8 cellular contexts compared by ENCODE assay signal in the genomic region with DNA sequence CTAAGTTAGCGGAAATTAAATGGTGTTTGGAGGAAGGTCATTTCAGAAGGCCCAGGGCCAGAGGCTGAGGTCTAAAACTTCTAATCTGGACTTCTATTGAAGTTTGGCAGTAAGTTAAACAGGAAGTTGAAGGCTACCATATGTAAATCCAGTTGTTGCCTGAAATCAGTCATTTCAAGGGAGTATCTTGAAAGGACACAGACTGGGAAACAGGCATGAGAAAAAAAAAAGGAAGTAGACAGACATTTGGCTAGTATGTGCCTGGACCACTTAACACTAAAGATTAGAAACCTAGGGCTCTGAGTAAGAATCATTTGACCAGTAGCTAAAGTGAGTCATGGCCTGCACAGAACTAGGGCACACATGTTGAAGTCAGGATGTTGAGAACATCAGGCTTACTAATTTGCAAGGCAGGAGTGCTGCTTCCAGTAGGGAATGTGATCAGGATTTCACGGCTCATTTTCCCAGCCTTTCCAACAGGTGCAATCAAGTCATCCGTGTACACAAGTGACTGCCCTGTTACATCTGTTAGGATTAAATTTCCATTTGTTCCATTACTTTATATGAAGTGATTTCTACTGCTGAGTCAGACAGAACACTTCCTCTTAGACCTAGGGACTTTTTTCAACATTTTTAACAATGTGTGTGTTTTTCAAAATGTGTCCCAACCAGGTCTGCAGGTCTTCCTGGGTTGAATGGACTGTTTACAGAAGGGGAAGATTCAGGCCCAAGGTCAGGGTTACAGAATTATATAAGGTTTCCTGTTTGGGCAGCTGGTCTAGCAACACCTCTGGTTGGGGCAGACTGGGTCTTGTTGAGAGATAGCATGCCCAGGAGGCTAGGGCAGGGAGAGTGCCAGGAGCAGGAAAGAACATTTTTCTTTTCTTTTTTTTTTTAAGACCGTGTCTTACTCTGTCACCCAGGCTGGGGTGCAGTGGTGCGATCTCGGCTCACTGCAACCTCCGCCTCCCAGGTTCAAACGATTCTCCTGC.
DNase-seq lines count a peak whose midpoint lies in the region; ATAC-seq, FAIRE-seq and TF ChIP-seq lines count a peak whose summit lies in the region.

No MANE protein-coding gene starts in this region.

- peak overlapping the region; percentile 90 for H3K27ac ChIP-seq in GM12878 (ENCODE audit: control insufficient read depth, insufficient read depth)

- H4K20me1 ChIP-seq in GM12878 (ENCODE audit: control insufficient read depth, insufficient read depth): no peaks in the 10 kb centered on the region

- H3K4me3 ChIP-seq in GM12878 (peak overlapping the region; percentile 43; the same call in 1 of the 2 replicates), iPS-18c (ENCODE audit: insufficient read depth, low read depth, low read length) (peak overlapping the region; percentile 10; the same call in 1 of the 2 replicates), skeletal muscle satellite cell (ENCODE audit: low read length) (peak overlapping the region; percentile 77)

- peak; percentile 18 for FAIRE-seq in GM12878 (lab: Jason Lieb, UNC)

- H3K79me2 ChIP-seq in GM12878 (ENCODE audit: control insufficient read depth, insufficient read depth, low read length): no peaks in the 10 kb centered on the region

- in situ Hi-C loops in GM12878 (cut with MboI): loop anchor here (5.0 to 10.0 kb wide), 3 partner anchors 143 to 621 kb away; partner anchors contain the start of gene TGIF1

- POLR2A ChIA-PET in GM12878 (lab: Charles Lee): interaction anchor here (0.6 to 1.9 kb wide), 10 partner anchors 10 to 679 kb away, joined by 3 to 8 read pairs (median 4); no protein-coding TSS in a partner anchor

- intact Hi-C loops in GM12878 (cut with micrococcal nuclease; ENCODE audit: unreplicated experiment): loop anchor here (1.0 to 2.0 kb wide), 2 partner anchors 71 to 315 kb away; no protein-coding TSS in a partner anchor

- ATAC-seq in GM21515 (IDR thresholded peaks at IDR 0.05; ENCODE audit: unreplicated experiment) (peak; percentile 42), GM12878 (peak; percentile 79)

- SMC1A ChIA-PET in GM12878 (lab: Charles Lee; ENCODE audit: uncharacterized antibody, unreplicated experiment): interaction anchor here (0.6 to 5.4 kb wide), 30 partner anchors 8 to 390 kb away, joined by 3 to 59 read pairs (median 6); no protein-coding TSS in a partner anchor

- peak overlapping the region; percentile 57 for H2AFZ ChIP-seq in GM12878 (ENCODE audit: control insufficient read depth, low read depth, low read length)

- H3K4me2 ChIP-seq in GM12878 (ENCODE audit: control insufficient read depth, insufficient read depth): peak overlapping the region; percentile 58
- peak overlapping the region; percentile 93 for H3K4me2 ChIP-seq in skeletal muscle satellite cell (ENCODE audit: low read length)

- peak; percentile 91 for DNase-seq in EH (ENCODE audit: low read depth)
- peak; percentile 96 for DNase-seq in HT1080 (ENCODE audit: low read depth)
- DNase-seq in RKO (ENCODE audit: low spot score): peak; percentile 100
- peak; percentile 82 for DNase-seq in GM12878 (ENCODE audit: low read depth, low spot score)
- DNase-seq in stimulated activated CD8-positive, alpha-beta memory T cell treated with anti-CD3 and anti-CD28 coated beads, Interleukin-4, amount 100 ng/mL, for 48 hours: no peak

- H3K4me1 ChIP-seq in GM12878 (ENCODE audit: control insufficient read depth, insufficient read depth, low read length): peaks cover 37% of the 10 kb centered on the region
- peaks cover 45% of the 10 kb centered on the region for H3K4me1 ChIP-seq in skeletal muscle satellite cell (ENCODE audit: control insufficient read depth, insufficient read depth, low read length)

- RAD21 ChIA-PET in GM12878 (lab: Charles Lee; ENCODE audit: unreplicated experiment): interaction anchor here (0.7 to 5.5 kb wide), 19 partner anchors 8 to 400 kb away, joined by 3 to 56 read pairs (median 8); no protein-coding TSS in a partner anchor

- TF ChIP-seq EP300 in GM12878 (IDR thresholded peaks at IDR 0.05; ENCODE audit: borderline replicate concordance in 1 of 2, control insufficient read depth in 1 of 2, low read depth in 2 of 2, low read length in 2 of 2): peak; percentile 30; a peak in 2 of 4 replicates

- 0 out of 2 replicates have a peak, but pooled peaks have one; percentile 24 for TF ChIP-seq POLR2A in GM12878 (IDR thresholded peaks at IDR 0.05; ENCODE audit: low read depth, low read length)

- CTCF ChIA-PET in GM12878 (lab: Yijun Ruan, JAX): interaction anchor here (0.6 to 5.2 kb wide), 30 partner anchors 7 to 1463 kb away, joined by 3 to 96 read pairs (median 6); no protein-coding TSS in a partner anchor

- 36% methylated on average over 8 of the region's 8 CpGs for WGBS in GM12878 (ENCODE audit: insufficient coverage, insufficient replicate concordance, low lambda C conversion rate, missing lambda C conversion rate)

- H3K36me3 ChIP-seq in GM12878 (ENCODE audit: control insufficient read depth in 2 of 2, insufficient read depth in 2 of 2, low read length in 1 of 2) (no peaks in the 10 kb centered on the region), skeletal muscle satellite cell (ENCODE audit: insufficient read depth, low read length) (peaks cover 4% of the 10 kb centered on the region)

- BruUV-seq in GM12878 (replicated peaks; lab: Mats Ljungman, UMichigan): no TSS peak

- H3K9ac ChIP-seq in GM12878 (ENCODE audit: control insufficient read depth, insufficient read depth, low read length) (peak overlapping the region; percentile 62), skeletal muscle satellite cell (ENCODE audit: low read depth, low read length) (peak overlapping the region; percentile 95)

- no peaks in the 10 kb centered on the region for H3K9me3 ChIP-seq in GM12878 (replicated peaks; ENCODE audit: control insufficient read depth, insufficient read depth, low read length)
- no peaks in the 10 kb centered on the region for H3K9me3 ChIP-seq in iPS-18c (ENCODE audit: control insufficient read depth, insufficient read depth, low read length)
- H3K9me3 ChIP-seq in skeletal muscle satellite cell (replicated peaks; ENCODE audit: low read length): no peaks in the 10 kb centered on the region

- H3K27me3 ChIP-seq in GM12878 (replicated peaks in 1 of 2; ENCODE audit: control insufficient read depth in 2 of 2, insufficient read depth in 2 of 2, low read length in 1 of 2) (no peaks in the 10 kb centered on the region), skeletal muscle satellite cell (ENCODE audit: control insufficient read depth, insufficient read depth, low read length) (no peaks in the 10 kb centered on the region)

- no peak for TF ChIP-seq CTCF in GM12878 (IDR thresholded peaks at IDR 0.05 in 2 of 3, conservative IDR thresholded peaks at IDR 0.05 in 1 of 3; ENCODE audit: control insufficient read depth in 2 of 3, extremely low read depth in 1 of 3, insufficient read depth in 1 of 3, low read depth in 3 of 3, low read length in 3 of 3)

- TF ChIP-seq RAD21 in GM12878 (IDR thresholded peaks at IDR 0.05; ENCODE audit: insufficient read depth, low read depth, low read length): no peak

TF ChIP-seq in GM12878, 131 proteins besides CTCF, POLR2A, EP300 and RAD21 (continues in another document):
- TF ChIP-seq EGR1 (IDR thresholded peaks at IDR 0.05; ENCODE audit: borderline replicate concordance in 1 of 2, low read depth in 2 of 2, low read length in 2 of 2) (no peak), GATAD2B (conservative IDR thresholded peaks at IDR 0.05; ENCODE audit: low read depth) (peak; percentile 30; the same call in 1 of the 2 replicates), SPI1 (IDR thresholded peaks at IDR 0.05; ENCODE audit: borderline replicate concordance, insufficient read depth, low read depth, low read length) (peak; percentile 75), IRF4 (IDR thresholded peaks at IDR 0.05; ENCODE audit: low read depth, low read length) (peak; percentile 22; the same call in 1 of the 2 replicates), TCF3 (IDR thresholded peaks at IDR 0.05; ENCODE audit: borderline replicate concordance, insufficient read depth, low read depth, low read length) (0 out of 2 replicates have a peak, but pooled peaks have one; percentile 21), FOXK2 (IDR thresholded peaks at IDR 0.05) (no peak), KAT2A (conservative IDR thresholded peaks at IDR 0.05; ENCODE audit: control insufficient read depth, low read depth, low read length) (no peak), MTA3 (IDR thresholded peaks at IDR 0.05; ENCODE audit: borderline replicate concordance, low read length) (peak; percentile 80; the same call in 1 of the 2 replicates), CHD2 (IDR thresholded peaks at IDR 0.05; ENCODE audit: borderline replicate concordance, low read depth, low read length) (no peak), NBN (IDR thresholded peaks at IDR 0.05) (peak; percentile 38; the same call in 1 of the 2 replicates), POU2F2 (IDR thresholded peaks at IDR 0.05; ENCODE audit: borderline replicate concordance, low read depth, low read length) (0 out of 3 replicates have a peak, but pooled peaks have one; percentile 57), RBBP5 (conservative IDR thresholded peaks at IDR 0.05) (no peak), KLF5 (IDR thresholded peaks at IDR 0.05; ENCODE audit: partially characterized antibody) (no peak)
- TF ChIP-seq, protein P1, sequence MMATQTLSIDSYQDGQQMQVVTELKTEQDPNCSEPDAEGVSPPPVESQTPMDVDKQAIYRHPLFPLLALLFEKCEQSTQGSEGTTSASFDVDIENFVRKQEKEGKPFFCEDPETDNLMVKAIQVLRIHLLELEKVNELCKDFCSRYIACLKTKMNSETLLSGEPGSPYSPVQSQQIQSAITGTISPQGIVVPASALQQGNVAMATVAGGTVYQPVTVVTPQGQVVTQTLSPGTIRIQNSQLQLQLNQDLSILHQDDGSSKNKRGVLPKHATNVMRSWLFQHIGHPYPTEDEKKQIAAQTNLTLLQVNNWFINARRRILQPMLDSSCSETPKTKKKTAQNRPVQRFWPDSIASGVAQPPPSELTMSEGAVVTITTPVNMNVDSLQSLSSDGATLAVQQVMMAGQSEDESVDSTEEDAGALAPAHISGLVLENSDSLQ (IDR thresholded peaks at IDR 0.05): no peak; the same call in 1 of the 2 replicates
- TF ChIP-seq, protein P2, sequence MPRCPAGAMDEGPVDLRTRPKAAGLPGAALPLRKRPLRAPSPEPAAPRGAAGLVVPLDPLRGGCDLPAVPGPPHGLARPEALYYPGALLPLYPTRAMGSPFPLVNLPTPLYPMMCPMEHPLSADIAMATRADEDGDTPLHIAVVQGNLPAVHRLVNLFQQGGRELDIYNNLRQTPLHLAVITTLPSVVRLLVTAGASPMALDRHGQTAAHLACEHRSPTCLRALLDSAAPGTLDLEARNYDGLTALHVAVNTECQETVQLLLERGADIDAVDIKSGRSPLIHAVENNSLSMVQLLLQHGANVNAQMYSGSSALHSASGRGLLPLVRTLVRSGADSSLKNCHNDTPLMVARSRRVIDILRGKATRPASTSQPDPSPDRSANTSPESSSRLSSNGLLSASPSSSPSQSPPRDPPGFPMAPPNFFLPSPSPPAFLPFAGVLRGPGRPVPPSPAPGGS (IDR thresholded peaks at IDR 0.05; ENCODE audit: borderline replicate concordance, insufficient read depth, low read depth, low read length, poor library complexity, severe bottlenecking): peak; percentile 71

Comparison
In these comparisons a context has a peak if more than half of its experiments do, and no peak if none do; other contexts are left out.
1. H3K4me3 ChIP-seq: peak in every context shown above with its lines; median percentile 77 in skeletal muscle satellite cell; 43 in GM12878; 10 in iPS-18c.